1 cellular context compared by ENCODE assay signal in genomic region chr14:23095196-23096108, GRCh38.
TF ChIP-seq lines count a peak whose summit lies in the region.

A gene with protein sequence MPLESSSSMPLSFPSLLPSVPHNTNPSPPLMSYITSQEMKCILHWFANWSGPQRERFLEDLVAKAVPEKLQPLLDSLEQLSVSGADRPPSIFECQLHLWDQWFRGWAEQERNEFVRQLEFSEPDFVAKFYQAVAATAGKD (plus strand): TSS chr14:23095505. CDS start chr14:23097659, 2,154 bp downstream.

TF ChIP-seq in K562, 482 proteins besides CTCF, POLR2A, EP300 and RAD21 (continued from another document and continues in another):
- TF ChIP-seq, protein P1, sequence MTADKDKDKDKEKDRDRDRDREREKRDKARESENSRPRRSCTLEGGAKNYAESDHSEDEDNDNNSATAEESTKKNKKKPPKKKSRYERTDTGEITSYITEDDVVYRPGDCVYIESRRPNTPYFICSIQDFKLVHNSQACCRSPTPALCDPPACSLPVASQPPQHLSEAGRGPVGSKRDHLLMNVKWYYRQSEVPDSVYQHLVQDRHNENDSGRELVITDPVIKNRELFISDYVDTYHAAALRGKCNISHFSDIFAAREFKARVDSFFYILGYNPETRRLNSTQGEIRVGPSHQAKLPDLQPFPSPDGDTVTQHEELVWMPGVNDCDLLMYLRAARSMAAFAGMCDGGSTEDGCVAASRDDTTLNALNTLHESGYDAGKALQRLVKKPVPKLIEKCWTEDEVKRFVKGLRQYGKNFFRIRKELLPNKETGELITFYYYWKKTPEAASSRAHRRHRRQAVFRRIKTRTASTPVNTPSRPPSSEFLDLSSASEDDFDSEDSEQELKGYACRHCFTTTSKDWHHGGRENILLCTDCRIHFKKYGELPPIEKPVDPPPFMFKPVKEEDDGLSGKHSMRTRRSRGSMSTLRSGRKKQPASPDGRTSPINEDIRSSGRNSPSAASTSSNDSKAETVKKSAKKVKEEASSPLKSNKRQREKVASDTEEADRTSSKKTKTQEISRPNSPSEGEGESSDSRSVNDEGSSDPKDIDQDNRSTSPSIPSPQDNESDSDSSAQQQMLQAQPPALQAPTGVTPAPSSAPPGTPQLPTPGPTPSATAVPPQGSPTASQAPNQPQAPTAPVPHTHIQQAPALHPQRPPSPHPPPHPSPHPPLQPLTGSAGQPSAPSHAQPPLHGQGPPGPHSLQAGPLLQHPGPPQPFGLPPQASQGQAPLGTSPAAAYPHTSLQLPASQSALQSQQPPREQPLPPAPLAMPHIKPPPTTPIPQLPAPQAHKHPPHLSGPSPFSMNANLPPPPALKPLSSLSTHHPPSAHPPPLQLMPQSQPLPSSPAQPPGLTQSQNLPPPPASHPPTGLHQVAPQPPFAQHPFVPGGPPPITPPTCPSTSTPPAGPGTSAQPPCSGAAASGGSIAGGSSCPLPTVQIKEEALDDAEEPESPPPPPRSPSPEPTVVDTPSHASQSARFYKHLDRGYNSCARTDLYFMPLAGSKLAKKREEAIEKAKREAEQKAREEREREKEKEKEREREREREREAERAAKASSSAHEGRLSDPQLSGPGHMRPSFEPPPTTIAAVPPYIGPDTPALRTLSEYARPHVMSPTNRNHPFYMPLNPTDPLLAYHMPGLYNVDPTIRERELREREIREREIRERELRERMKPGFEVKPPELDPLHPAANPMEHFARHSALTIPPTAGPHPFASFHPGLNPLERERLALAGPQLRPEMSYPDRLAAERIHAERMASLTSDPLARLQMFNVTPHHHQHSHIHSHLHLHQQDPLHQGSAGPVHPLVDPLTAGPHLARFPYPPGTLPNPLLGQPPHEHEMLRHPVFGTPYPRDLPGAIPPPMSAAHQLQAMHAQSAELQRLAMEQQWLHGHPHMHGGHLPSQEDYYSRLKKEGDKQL (CRISPR knock-in tag; IDR thresholded peaks at IDR 0.05; ENCODE audit: borderline replicate concordance): no peak
- TF ChIP-seq, protein P2, sequence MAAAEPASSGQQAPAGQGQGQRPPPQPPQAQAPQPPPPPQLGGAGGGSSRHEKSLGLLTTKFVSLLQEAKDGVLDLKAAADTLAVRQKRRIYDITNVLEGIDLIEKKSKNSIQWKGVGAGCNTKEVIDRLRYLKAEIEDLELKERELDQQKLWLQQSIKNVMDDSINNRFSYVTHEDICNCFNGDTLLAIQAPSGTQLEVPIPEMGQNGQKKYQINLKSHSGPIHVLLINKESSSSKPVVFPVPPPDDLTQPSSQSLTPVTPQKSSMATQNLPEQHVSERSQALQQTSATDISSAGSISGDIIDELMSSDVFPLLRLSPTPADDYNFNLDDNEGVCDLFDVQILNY (CRISPR knock-in tag; IDR thresholded peaks at IDR 0.05): no peak
- TF ChIP-seq ZBTB9 (CRISPR knock-in tag; IDR thresholded peaks at IDR 0.05) (no peak; the same call in 1 of the 2 replicates), SNIP1 (IDR thresholded peaks at IDR 0.05; ENCODE audit: low read depth) (no peak), ZNF407 (IDR thresholded peaks at IDR 0.05; ENCODE audit: low read depth) (no peak), ZNF785 (CRISPR knock-in tag; IDR thresholded peaks at IDR 0.05) (no peak), BRD4 (IDR thresholded peaks at IDR 0.05) (0 out of 2 replicates have a peak, but pooled peaks have one; percentile 15), ZNF695 (CRISPR knock-in tag; IDR thresholded peaks at IDR 0.05) (no peak), HDAC2 (IDR thresholded peaks at IDR 0.05) (peak; percentile 88), NFRKB (IDR thresholded peaks at IDR 0.05; ENCODE audit: low read depth) (no peak), WHSC1 (IDR thresholded peaks at IDR 0.05; ENCODE audit: low read length) (no peak), DMBX1 (CRISPR knock-in tag; IDR thresholded peaks at IDR 0.05; ENCODE audit: borderline replicate concordance) (no peak), FOXP4 (CRISPR knock-in tag; IDR thresholded peaks at IDR 0.05; ENCODE audit: borderline replicate concordance) (no peak), TBP (optimal IDR thresholded peaks at IDR 0.05; ENCODE audit: low read depth, low read length) (peak; percentile 65), MBD2 (IDR thresholded peaks at IDR 0.05; ENCODE audit: borderline replicate concordance, low read depth) (0 out of 2 replicates have a peak, but pooled peaks have one; percentile 35), PRDM10 (IDR thresholded peaks at IDR 0.05; ENCODE audit: partially characterized antibody) (peak; percentile 89)
- TF ChIP-seq, protein P3, sequence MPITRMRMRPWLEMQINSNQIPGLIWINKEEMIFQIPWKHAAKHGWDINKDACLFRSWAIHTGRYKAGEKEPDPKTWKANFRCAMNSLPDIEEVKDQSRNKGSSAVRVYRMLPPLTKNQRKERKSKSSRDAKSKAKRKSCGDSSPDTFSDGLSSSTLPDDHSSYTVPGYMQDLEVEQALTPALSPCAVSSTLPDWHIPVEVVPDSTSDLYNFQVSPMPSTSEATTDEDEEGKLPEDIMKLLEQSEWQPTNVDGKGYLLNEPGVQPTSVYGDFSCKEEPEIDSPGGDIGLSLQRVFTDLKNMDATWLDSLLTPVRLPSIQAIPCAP (CRISPR knock-in tag; IDR thresholded peaks at IDR 0.05; ENCODE audit: borderline replicate concordance): no peak
- TF ChIP-seq, protein P4, sequence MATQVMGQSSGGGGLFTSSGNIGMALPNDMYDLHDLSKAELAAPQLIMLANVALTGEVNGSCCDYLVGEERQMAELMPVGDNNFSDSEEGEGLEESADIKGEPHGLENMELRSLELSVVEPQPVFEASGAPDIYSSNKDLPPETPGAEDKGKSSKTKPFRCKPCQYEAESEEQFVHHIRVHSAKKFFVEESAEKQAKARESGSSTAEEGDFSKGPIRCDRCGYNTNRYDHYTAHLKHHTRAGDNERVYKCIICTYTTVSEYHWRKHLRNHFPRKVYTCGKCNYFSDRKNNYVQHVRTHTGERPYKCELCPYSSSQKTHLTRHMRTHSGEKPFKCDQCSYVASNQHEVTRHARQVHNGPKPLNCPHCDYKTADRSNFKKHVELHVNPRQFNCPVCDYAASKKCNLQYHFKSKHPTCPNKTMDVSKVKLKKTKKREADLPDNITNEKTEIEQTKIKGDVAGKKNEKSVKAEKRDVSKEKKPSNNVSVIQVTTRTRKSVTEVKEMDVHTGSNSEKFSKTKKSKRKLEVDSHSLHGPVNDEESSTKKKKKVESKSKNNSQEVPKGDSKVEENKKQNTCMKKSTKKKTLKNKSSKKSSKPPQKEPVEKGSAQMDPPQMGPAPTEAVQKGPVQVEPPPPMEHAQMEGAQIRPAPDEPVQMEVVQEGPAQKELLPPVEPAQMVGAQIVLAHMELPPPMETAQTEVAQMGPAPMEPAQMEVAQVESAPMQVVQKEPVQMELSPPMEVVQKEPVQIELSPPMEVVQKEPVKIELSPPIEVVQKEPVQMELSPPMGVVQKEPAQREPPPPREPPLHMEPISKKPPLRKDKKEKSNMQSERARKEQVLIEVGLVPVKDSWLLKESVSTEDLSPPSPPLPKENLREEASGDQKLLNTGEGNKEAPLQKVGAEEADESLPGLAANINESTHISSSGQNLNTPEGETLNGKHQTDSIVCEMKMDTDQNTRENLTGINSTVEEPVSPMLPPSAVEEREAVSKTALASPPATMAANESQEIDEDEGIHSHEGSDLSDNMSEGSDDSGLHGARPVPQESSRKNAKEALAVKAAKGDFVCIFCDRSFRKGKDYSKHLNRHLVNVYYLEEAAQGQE (CRISPR knock-in tag; IDR thresholded peaks at IDR 0.05; ENCODE audit: low read depth): peak; percentile 62; the same call in 1 of the 2 replicates
